Comparison of ENCODE assay signal across 3 cellular contexts in the genomic region with DNA sequence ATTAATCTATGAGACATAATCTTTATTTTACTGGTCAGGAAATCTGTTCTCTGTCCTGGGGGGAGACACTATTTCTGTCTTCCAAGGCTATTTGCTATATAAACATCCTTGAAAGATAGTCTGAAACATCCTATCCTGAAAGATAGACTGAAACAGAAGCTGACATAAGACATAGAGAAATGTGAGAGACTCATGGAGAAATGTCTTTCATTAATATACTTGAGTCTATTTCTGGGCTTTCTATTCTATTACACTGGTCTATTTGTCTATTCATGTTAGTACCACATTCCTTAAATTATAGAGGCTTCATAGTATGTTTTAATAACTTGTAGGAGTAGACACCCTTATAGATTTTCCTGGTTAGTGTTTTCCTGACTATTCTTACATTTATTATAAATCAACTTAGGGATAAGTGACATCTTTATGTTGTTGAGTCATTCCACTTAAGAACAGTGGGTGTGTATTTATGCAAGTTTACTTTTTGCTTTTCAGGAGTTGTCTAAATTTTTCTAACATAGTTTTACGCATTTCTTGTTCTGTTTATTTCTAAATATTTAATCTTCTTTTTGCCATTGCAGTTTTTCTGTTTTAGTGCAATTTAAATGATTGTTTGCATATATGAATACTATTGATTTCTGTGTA.
TF ChIP-seq lines count a peak whose summit lies in the region.

No MANE protein-coding gene starts in this region.

TF ChIP-seq in SK-N-SH treated with all-trans-retinoic acid at 6 μM for 48 hours, 23 proteins besides CTCF, POLR2A, EP300 and RAD21 (continued from another document):
- TF ChIP-seq, protein P1, sequence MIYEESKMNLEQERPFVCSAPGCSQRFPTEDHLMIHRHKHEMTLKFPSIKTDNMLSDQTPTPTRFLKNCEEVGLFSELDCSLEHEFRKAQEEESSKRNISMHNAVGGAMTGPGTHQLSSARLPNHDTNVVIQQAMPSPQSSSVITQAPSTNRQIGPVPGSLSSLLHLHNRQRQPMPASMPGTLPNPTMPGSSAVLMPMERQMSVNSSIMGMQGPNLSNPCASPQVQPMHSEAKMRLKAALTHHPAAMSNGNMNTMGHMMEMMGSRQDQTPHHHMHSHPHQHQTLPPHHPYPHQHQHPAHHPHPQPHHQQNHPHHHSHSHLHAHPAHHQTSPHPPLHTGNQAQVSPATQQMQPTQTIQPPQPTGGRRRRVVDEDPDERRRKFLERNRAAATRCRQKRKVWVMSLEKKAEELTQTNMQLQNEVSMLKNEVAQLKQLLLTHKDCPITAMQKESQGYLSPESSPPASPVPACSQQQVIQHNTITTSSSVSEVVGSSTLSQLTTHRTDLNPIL (CRISPR knock-in tag; IDR thresholded peaks at IDR 0.05; ENCODE audit: low read depth) = no peak

TF ChIP-seq in SK-N-SH, 30 proteins besides CTCF, POLR2A, EP300 and RAD21 (continued from another document):
- TF ChIP-seq FOXM1 (IDR thresholded peaks at IDR 0.05; ENCODE audit: low read depth) (no peak), NFIC (IDR thresholded peaks at IDR 0.05; ENCODE audit: borderline replicate concordance) (no peak)

TF ChIP-seq in endothelial cell of umbilical vein, 7 proteins besides CTCF, POLR2A, EP300 and RAD21 (continued from another document):
- TF ChIP-seq, protein P2, sequence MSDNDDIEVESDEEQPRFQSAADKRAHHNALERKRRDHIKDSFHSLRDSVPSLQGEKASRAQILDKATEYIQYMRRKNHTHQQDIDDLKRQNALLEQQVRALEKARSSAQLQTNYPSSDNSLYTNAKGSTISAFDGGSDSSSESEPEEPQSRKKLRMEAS (IDR thresholded peaks at IDR 0.05; ENCODE audit: insufficient read depth, insufficient read length) = no peak
- TF ChIP-seq EZH2 (IDR thresholded peaks at IDR 0.05; ENCODE audit: borderline replicate concordance, low read depth, low read length, severe bottlenecking) (no peak), FOS (IDR thresholded peaks at IDR 0.05; ENCODE audit: borderline replicate concordance, insufficient read depth, low read length) (no peak)
